ENCODE assay signal across 18 cellular contexts in the genomic region with DNA sequence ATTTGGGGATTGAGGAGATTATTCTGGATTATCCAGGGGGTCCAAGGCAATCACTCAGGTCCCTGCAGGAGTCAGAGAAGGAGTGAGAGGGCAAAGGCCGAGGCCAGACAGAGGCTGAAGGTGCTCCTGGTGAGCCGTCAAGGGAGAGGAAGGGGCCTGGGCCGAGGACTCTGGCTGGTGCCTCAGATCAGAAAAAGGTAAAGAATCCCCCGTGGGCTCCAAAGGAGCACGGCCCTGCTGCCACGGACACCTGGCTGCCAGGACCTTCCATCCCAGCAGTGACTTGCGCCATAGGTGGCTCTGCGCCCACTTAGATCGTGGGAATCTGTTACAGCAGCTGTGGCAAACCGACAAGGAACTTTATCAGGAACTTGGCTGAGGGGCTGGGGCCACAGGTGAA.
"Had no signal": no experiment of that assay in that cellular context is flagged by ENCODE, and none has a peak within 500 bp of the region (broad histone marks: within the 10 kb centered on the region; RNA-seq: fewer than 3 reads in every experiment).

No MANE protein-coding gene starts in this region.

- H3K36me3 ChIP-seq: gastrocnemius medialis, ovary, sigmoid colon, stomach, thyroid gland, vagina had no signal

- ATAC-seq: gastrocnemius medialis; left lobe of liver; natural killer cell; psoas muscle; right cardiac atrium; stimulated activated memory B cell treated with anti-CD40 and anti-IgM and Interleukin-4, amounts not matched to agents 10 μg/mL and 1 μg/mL and 100 μg/mL, for 72 hours had no signal

- H3K4me1 Mint-ChIP-seq: natural killer cell had no signal

- H3K27ac ChIP-seq: gastrocnemius medialis, ovary, psoas muscle, sigmoid colon, stomach, thyroid gland, vagina had no signal

- H3K9me3 Mint-ChIP-seq: memory B cell; natural killer cell; neural crest cell; stimulated activated memory B cell treated with anti-CD40 and anti-IgM and Interleukin-4, amounts not matched to agents 10 μg/mL and 1 μg/mL and 100 μg/mL, for 72 hours had no signal

- H3K4me3 ChIP-seq: gastrocnemius medialis, lung, ovary, psoas muscle, sigmoid colon, stomach, thyroid gland, vagina had no signal

- H3K36me3 Mint-ChIP-seq: memory B cell; natural killer cell; stimulated activated memory B cell treated with anti-CD40 and anti-IgM and Interleukin-4, amounts not matched to agents 10 μg/mL and 1 μg/mL and 100 μg/mL, for 72 hours had no signal

- H3K27me3 Mint-ChIP-seq: memory B cell; stimulated activated memory B cell treated with anti-CD40 and anti-IgM and Interleukin-4, amounts not matched to agents 10 μg/mL and 1 μg/mL and 100 μg/mL, for 72 hours had no signal

- H3K4me3 Mint-ChIP-seq: memory B cell; natural killer cell; neural crest cell; stimulated activated memory B cell treated with anti-CD40 and anti-IgM and Interleukin-4, amounts not matched to agents 10 μg/mL and 1 μg/mL and 100 μg/mL, for 72 hours had no signal

- H3K27me3 ChIP-seq: gastrocnemius medialis, ovary, sigmoid colon, thyroid gland, vagina had no signal

- H3K27ac Mint-ChIP-seq: memory B cell; natural killer cell; stimulated activated memory B cell treated with anti-CD40 and anti-IgM and Interleukin-4, amounts not matched to agents 10 μg/mL and 1 μg/mL and 100 μg/mL, for 72 hours had no signal

- DNase-seq: cortex of kidney; gastrocnemius medialis; natural killer cell; occipital lobe; ovary; right cardiac atrium; sigmoid colon; stimulated activated CD4-positive, alpha-beta T cell treated with anti-CD3 and anti-CD28 coated beads, Interleukin-4, amount 100 ng/mL, for 4 hours; stomach; thyroid gland; trophoblast cell had no signal

- H3K4me1 ChIP-seq: gastrocnemius medialis, psoas muscle, stomach, thyroid gland had no signal

- H3K9me3 ChIP-seq: gastrocnemius medialis, ovary, psoas muscle, sigmoid colon, stomach, thyroid gland, vagina had no signal
